ENCODE assay signal across 22 cellular contexts in genomic region chr7:481219-481930, GRCh38. TPM values are rescaled to one million over a fixed set of nuclear protein-coding genes. Genes with fewer than 3 reads are reported as not detected.
DNase-seq lines count a peak whose midpoint lies in the region; ATAC-seq and TF ChIP-seq lines count a peak whose summit lies in the region.
"Had no signal": no experiment of that assay in that cellular context is flagged by ENCODE, and none has a peak within 500 bp of the region (broad histone marks: within the 10 kb centered on the region; RNA-seq: fewer than 3 reads in every experiment).

No MANE protein-coding gene starts in this region.

- no peak overlapping the region for H2AK5ac ChIP-seq in neuronal stem cell (ENCODE audit: low read depth, low read length)

- H3K4me2 ChIP-seq in BLaER1 treated with 17β-estradiol and CSF1 and Interleukin-3, amounts not matched to agents 10 nM and 100 nM = peak overlapping the region in 10 of 11 experiments; percentile 14 to 88 (median 68); a peak in 20 of 22 replicates
- H3K4me2 ChIP-seq in neuronal stem cell (ENCODE audit: insufficient read depth, low read length, poor library complexity, severe bottlenecking) = no peak overlapping the region

- TF ChIP-seq CTCF in BE2C (IDR thresholded peaks at IDR 0.05; ENCODE audit: low read depth, low read length) (no peak), chondrocyte (IDR thresholded peaks at IDR 0.05) (no peak), uterus (IDR thresholded peaks at IDR 0.05) (no peak)

- H4K20me1 ChIP-seq in BLaER1 treated with 17β-estradiol and CSF1 and Interleukin-3, amounts not matched to agents 10 nM and 100 nM = peaks cover 0 to 5% (median 0%) of the 10 kb centered on the region in 11 experiments; a peak in 1 of 22 replicates

- H2BK15ac ChIP-seq in neuronal stem cell (ENCODE audit: low read length) = no peak overlapping the region

- H3K4me1 ChIP-seq in BE2C (no peaks in the 10 kb centered on the region), neuronal stem cell (ENCODE audit: control insufficient read depth in 2 of 2, insufficient read depth in 1 of 2, low read depth in 1 of 2, low read length in 2 of 2) (peaks cover 12 to 21% of the 10 kb centered on the region in 2 donors), uterus (no peaks in the 10 kb centered on the region)
- H3K4me1 ChIP-seq in BLaER1 treated with 17β-estradiol and CSF1 and Interleukin-3, amounts not matched to agents 10 nM and 100 nM = peaks cover 8 to 42% (median 29%) of the 10 kb centered on the region in 10 experiments; a peak in 19 of 20 replicates
- H3K4me1 ChIP-seq: breast epithelium had no signal

- no peak overlapping the region for H3K4me3 Mint-ChIP-seq in chondrocyte (ENCODE audit: unreplicated experiment)
- H3K4me3 Mint-ChIP-seq: CD8-positive, alpha-beta T cell; endodermal cell; stimulated activated naive B cell treated with anti-CD40 and anti-IgM and Interleukin-4, amounts not matched to agents 10 μg/mL and 1 μg/mL and 100 μg/mL, for 72 hours; T-helper 2 cell treated with Interferon-gamma antibody and Interleukin-4, amounts not matched to agents 5 μg/mL and 100 μg/mL, for 36 hours had no signal

- H3K27me3 ChIP-seq in BE2C (no peaks in the 10 kb centered on the region), neuronal stem cell (ENCODE audit: control insufficient read depth in 3 of 3, insufficient read depth in 3 of 3, low read depth in 1 of 3, low read length in 3 of 3) (peaks cover 0 to 36% (median 3%) of the 10 kb centered on the region in 3 experiments), uterus (no peaks in the 10 kb centered on the region)
- peaks cover 0 to 13% (median 0%) of the 10 kb centered on the region in 11 experiments; a peak in 1 of 22 replicates for H3K27me3 ChIP-seq in BLaER1 treated with 17β-estradiol and CSF1 and Interleukin-3, amounts not matched to agents 10 nM and 100 nM

- peaks cover 29% of the 10 kb centered on the region for H3K4me1 Mint-ChIP-seq in chondrocyte (ENCODE audit: low read depth)
- H3K4me1 Mint-ChIP-seq: stimulated activated naive B cell treated with anti-CD40 and anti-IgM and Interleukin-4, amounts not matched to agents 10 μg/mL and 1 μg/mL and 100 μg/mL, for 72 hours had no signal

- H3K79me1 ChIP-seq in neuronal stem cell (ENCODE audit: low read depth, low read length) = no peaks in the 10 kb centered on the region

- no peak overlapping the region for H3K27ac Mint-ChIP-seq in chondrocyte (ENCODE audit: unreplicated experiment)
- H3K27ac Mint-ChIP-seq: CD8-positive, alpha-beta T cell; endodermal cell; stimulated activated naive B cell treated with anti-CD40 and anti-IgM and Interleukin-4, amounts not matched to agents 10 μg/mL and 1 μg/mL and 100 μg/mL, for 72 hours; T-helper 2 cell treated with Interferon-gamma antibody and Interleukin-4, amounts not matched to agents 5 μg/mL and 100 μg/mL, for 36 hours had no signal

- intact Hi-C loops in uterus (cut with DNase I; ENCODE audit: low total_unique reads) = no loop called here

- H2BK5ac ChIP-seq in neuronal stem cell (ENCODE audit: low read length) = no peak overlapping the region

- H3K36me3 Mint-ChIP-seq in chondrocyte (ENCODE audit: low read depth) = no peaks in the 10 kb centered on the region
- H3K36me3 Mint-ChIP-seq: CD8-positive, alpha-beta T cell had no signal

- no peak overlapping the region for H3K14ac ChIP-seq in neuronal stem cell (ENCODE audit: low read length)

- no peak overlapping the region for H3K4ac ChIP-seq in neuronal stem cell (ENCODE audit: low read length)

- H2BK12ac ChIP-seq in neuronal stem cell (ENCODE audit: low read length) = no peak overlapping the region

- no CpG with 5 or more reads among the region's 15 CpGs for WGBS in neuronal stem cell (ENCODE audit: extremely low coverage in 2 of 2, insufficient read length in 2 of 2, insufficient replicate concordance in 1 of 2), 2 donors

- H2AFZ ChIP-seq in neuronal stem cell (ENCODE audit: low read length) = no peak overlapping the region

- no peak overlapping the region for H2BK120ac ChIP-seq in neuronal stem cell (ENCODE audit: low read depth, low read length)

- H3K9me3 ChIP-seq in BE2C = no peaks in the 10 kb centered on the region; the same call in 1 of the 2 replicates
- H3K9me3 ChIP-seq in BLaER1 treated with 17β-estradiol and CSF1 and Interleukin-3, amounts not matched to agents 10 nM and 100 nM (replicated peaks in 1 of 11) = no peaks in the 10 kb centered on the region; a peak in 1 of 22 replicates
- peaks cover 0 to 3% of the 10 kb centered on the region in 2 donors for H3K9me3 ChIP-seq in neuronal stem cell (replicated peaks in 1 of 2; ENCODE audit: control insufficient read depth in 2 of 2, insufficient read depth in 1 of 2, low read depth in 1 of 2, low read length in 2 of 2)
- H3K9me3 ChIP-seq in uterus = no peaks in the 10 kb centered on the region
- H3K9me3 ChIP-seq: breast epithelium, esophagus squamous epithelium had no signal

- H3K4me3 ChIP-seq in BE2C (ENCODE audit: low read depth, low read length) (no peak overlapping the region), neuronal stem cell (ENCODE audit: low read length in 2 of 2) (no peak overlapping the region), uterus (no peak overlapping the region)
- no peak overlapping the region for H3K4me3 ChIP-seq in BLaER1 treated with 17β-estradiol and CSF1 and Interleukin-3, amounts not matched to agents 10 nM and 100 nM
- H3K4me3 ChIP-seq: breast epithelium, coronary artery, esophagus squamous epithelium had no signal

- no peak overlapping the region for H3K27ac ChIP-seq in BLaER1 treated with 17β-estradiol and CSF1 and Interleukin-3, amounts not matched to agents 10 nM and 100 nM
- no peak overlapping the region for H3K27ac ChIP-seq in neuronal stem cell (replicated peaks; ENCODE audit: low read length)
- H3K27ac ChIP-seq in uterus = no peak overlapping the region
- H3K27ac ChIP-seq: breast epithelium, coronary artery, esophagus squamous epithelium had no signal

- H3K18ac ChIP-seq in neuronal stem cell (ENCODE audit: low read length) = peak overlapping the region; percentile 20

- H3K27me3 Mint-ChIP-seq in chondrocyte (ENCODE audit: low read depth) = peaks cover 13% of the 10 kb centered on the region

- H4K91ac ChIP-seq in neuronal stem cell (ENCODE audit: low read depth, low read length, poor library complexity) = no peak overlapping the region

- no peak overlapping the region for H3K23ac ChIP-seq in neuronal stem cell (ENCODE audit: low read depth, low read length, poor library complexity)

- ATAC-seq in HG02571 (IDR thresholded peaks at IDR 0.05; ENCODE audit: unreplicated experiment) = no peak
- ATAC-seq: CD8-positive, alpha-beta T cell; stimulated activated naive B cell treated with anti-CD40 and anti-IgM and Interleukin-4, amounts not matched to agents 10 μg/mL and 1 μg/mL and 100 μg/mL, for 72 hours had no signal

- no peaks in the 10 kb centered on the region for H3K36me3 ChIP-seq in BE2C
- no peaks in the 10 kb centered on the region for H3K36me3 ChIP-seq in BLaER1 treated with 17β-estradiol and CSF1 and Interleukin-3, amounts not matched to agents 10 nM and 100 nM
- peaks cover 0 to 1% of the 10 kb centered on the region in 2 donors for H3K36me3 ChIP-seq in neuronal stem cell (replicated peaks in 1 of 2; ENCODE audit: control insufficient read depth in 2 of 2, insufficient read depth in 2 of 2, low read length in 2 of 2)
- no peaks in the 10 kb centered on the region for H3K36me3 ChIP-seq in uterus
- H3K36me3 ChIP-seq: breast epithelium, esophagus squamous epithelium had no signal

- DNase-seq in BE2C = peak; percentile 3
- peak; percentile 41 for DNase-seq in chondrocyte (ENCODE audit: low spot score)
- no peak for DNase-seq in neuronal stem cell (ENCODE audit: low spot score)
- DNase-seq in activated CD8-positive, alpha-beta memory T cell treated with anti-CD3 and anti-CD28 coated beads, Interleukin-2, amount 50 U/mL, for 48 hours = no peak
- DNase-seq in uterus = no peak
- DNase-seq: activated CD4-positive, alpha-beta T cell treated with anti-CD3 and anti-CD28 coated beads, Interleukin-2, amount 50 U/mL, for 48 hours; activated gamma-delta T cell treated with Interleukin-2 at 50 U/mL for 16 hours; CD8-positive, alpha-beta T cell; endodermal cell; esophagus squamous epithelium; NCI-H1105; NCI-H2029; NCI-H226; occipital lobe; stimulated activated CD4-positive, alpha-beta T cell treated with anti-CD3 and anti-CD28 coated beads, Interleukin-12 subunit alpha, Interleukin-12 subunit beta, amount 100 ng/mL, for 4 hours; stimulated activated CD4-positive, alpha-beta T cell treated with anti-CD3 and anti-CD28 coated beads, Interleukin-4, amount 100 ng/mL, for 24 hours; stimulated activated naive B cell treated with anti-CD40 and anti-IgM and Interleukin-4, amounts not matched to agents 10 μg/mL and 1 μg/mL and 100 μg/mL, for 72 hours had no signal

- TF ChIP-seq POLR2A in uterus (IDR thresholded peaks at IDR 0.05) = no peak

- H3K9ac ChIP-seq in BLaER1 treated with 17β-estradiol and CSF1 and Interleukin-3, amounts not matched to agents 10 nM and 100 nM = peak overlapping the region in 5 of 11 experiments; percentile 4 to 50 (median 38); a peak in 8 of 22 replicates
- no peak overlapping the region for H3K9ac ChIP-seq in neuronal stem cell (ENCODE audit: low read depth, low read length, poor library complexity)

- no peak overlapping the region for H4K8ac ChIP-seq in neuronal stem cell (ENCODE audit: low read depth, low read length)

- peaks cover 11% of the 10 kb centered on the region for H3K9me3 Mint-ChIP-seq in chondrocyte (ENCODE audit: low read depth)
- H3K9me3 Mint-ChIP-seq: endodermal cell had no signal

RNA-seq across cellular contexts. Expression of gene PDGFA, which starts 38.3 kb away (rescaled TPM):
- polyA plus RNA-seq in BE2C (2012; ENCODE audit: insufficient read depth, insufficient read length, low read depth) = not detected
- total RNA-seq in chondrocyte (38.1 to 72.5 TPM (median 70.6 TPM) in 3 replicates), uterus (10 to 100 TPM; 20.9 to 35.1 (median 33.6) TPM)
- 6.2 TPM for polyA plus RNA-seq in neuronal stem cell (2013, experiment 1 of 2)
- polyA plus RNA-seq in neuronal stem cell (2013, experiment 2 of 2) = 5.7 TPM

Comparison
In these comparisons a context has a peak if more than half of its experiments do, and no peak if none do; other contexts are left out.
1. DNase-seq: peak in BE2C (single experiment) and chondrocyte (single experiment); none in neuronal stem cell (single experiment), activated CD8-positive, alpha-beta memory T cell treated with anti-CD3 and anti-CD28 coated beads, Interleukin-2, amount 50 U/mL, for 48 hours (single experiment) and uterus (0 of 2).